In the genomic region with DNA sequence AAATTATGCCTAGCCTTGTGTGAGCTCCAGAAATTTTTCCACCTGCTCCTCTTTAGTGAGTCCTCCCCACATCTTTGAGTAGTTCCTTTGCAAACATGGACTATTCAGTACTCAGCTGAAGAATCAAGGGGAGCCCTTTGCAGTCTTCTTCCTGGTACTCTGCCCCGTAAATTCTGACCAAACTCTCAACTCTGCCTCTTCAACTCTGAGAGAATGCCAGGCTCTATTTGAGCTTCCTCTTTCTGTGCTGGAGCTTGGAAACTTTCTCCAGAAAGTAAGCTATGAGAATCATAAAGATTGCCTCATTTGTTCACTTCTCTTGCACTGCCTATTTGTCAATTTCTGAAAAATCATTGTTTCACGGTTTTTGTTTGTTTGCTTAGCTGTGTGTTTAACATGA, we compare ENCODE assay signal across 1 cellular context.
TF ChIP-seq lines count a peak whose summit lies in the region.

No MANE protein-coding gene starts in this region.

TF ChIP-seq in HepG2, 621 proteins besides CTCF, POLR2A, EP300 and RAD21:
- TF ChIP-seq, protein P1, sequence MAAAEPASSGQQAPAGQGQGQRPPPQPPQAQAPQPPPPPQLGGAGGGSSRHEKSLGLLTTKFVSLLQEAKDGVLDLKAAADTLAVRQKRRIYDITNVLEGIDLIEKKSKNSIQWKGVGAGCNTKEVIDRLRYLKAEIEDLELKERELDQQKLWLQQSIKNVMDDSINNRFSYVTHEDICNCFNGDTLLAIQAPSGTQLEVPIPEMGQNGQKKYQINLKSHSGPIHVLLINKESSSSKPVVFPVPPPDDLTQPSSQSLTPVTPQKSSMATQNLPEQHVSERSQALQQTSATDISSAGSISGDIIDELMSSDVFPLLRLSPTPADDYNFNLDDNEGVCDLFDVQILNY (CRISPR knock-in tag; conservative IDR thresholded peaks at IDR 0.05), result no peak
- TF ChIP-seq NKX3-1 (CRISPR knock-in tag; IDR thresholded peaks at IDR 0.05) (no peak), HIVEP1 (CRISPR knock-in tag; IDR thresholded peaks at IDR 0.05) (no peak), MZF1 (CRISPR knock-in tag; IDR thresholded peaks at IDR 0.05; ENCODE audit: borderline replicate concordance) (no peak), TBL1XR1 (IDR thresholded peaks at IDR 0.05; ENCODE audit: borderline replicate concordance, low read length, partially characterized antibody) (no peak), ZNF331 (CRISPR knock-in tag; IDR thresholded peaks at IDR 0.05) (no peak), ESRRA (CRISPR knock-in tag; IDR thresholded peaks at IDR 0.05; ENCODE audit: low read depth) (no peak), ZNF260 (CRISPR knock-in tag; IDR thresholded peaks at IDR 0.05; ENCODE audit: borderline replicate concordance, low read depth) (no peak), PHF8 (CRISPR knock-in tag; IDR thresholded peaks at IDR 0.05) (no peak), MIER3 (CRISPR knock-in tag; IDR thresholded peaks at IDR 0.05; ENCODE audit: borderline replicate concordance) (no peak), SNRNP70 (IDR thresholded peaks at IDR 0.05; ENCODE audit: low read depth, low read length) (no peak)
- TF ChIP-seq, protein P2, sequence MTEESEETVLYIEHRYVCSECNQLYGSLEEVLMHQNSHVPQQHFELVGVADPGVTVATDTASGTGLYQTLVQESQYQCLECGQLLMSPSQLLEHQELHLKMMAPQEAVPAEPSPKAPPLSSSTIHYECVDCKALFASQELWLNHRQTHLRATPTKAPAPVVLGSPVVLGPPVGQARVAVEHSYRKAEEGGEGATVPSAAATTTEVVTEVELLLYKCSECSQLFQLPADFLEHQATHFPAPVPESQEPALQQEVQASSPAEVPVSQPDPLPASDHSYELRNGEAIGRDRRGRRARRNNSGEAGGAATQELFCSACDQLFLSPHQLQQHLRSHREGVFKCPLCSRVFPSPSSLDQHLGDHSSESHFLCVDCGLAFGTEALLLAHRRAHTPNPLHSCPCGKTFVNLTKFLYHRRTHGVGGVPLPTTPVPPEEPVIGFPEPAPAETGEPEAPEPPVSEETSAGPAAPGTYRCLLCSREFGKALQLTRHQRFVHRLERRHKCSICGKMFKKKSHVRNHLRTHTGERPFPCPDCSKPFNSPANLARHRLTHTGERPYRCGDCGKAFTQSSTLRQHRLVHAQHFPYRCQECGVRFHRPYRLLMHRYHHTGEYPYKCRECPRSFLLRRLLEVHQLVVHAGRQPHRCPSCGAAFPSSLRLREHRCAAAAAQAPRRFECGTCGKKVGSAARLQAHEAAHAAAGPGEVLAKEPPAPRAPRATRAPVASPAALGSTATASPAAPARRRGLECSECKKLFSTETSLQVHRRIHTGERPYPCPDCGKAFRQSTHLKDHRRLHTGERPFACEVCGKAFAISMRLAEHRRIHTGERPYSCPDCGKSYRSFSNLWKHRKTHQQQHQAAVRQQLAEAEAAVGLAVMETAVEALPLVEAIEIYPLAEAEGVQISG (CRISPR knock-in tag; IDR thresholded peaks at IDR 0.05), result no peak
TF ChIP-seq in HepG2: peak in this region for 0.
